1 cellular context compared by ENCODE assay signal in the genomic region with DNA sequence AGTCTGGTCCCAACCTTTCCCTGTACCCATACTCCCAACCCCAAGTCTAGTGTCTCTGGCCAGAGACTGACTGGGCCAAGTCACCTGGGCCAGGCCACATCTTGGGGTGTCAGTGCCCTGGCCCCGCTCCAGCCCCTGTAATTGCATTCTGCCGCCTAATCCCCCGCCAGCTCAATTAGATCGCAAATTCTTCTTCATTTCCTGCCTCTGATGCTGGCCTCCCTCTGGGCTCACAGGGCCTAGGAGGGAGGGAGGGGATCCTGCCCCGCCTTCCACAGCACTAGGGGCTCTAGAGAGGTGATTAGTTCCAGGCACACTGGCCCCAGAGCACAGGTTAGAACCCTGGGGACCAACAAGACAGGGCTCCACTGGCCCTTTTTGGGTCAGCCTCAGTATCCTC.
TF ChIP-seq lines count a peak whose summit lies in the region.

No MANE protein-coding gene starts in this region.

TF ChIP-seq in HepG2, 621 proteins besides CTCF, POLR2A, EP300 and RAD21 (continued from another document):
- TF ChIP-seq, protein P1, sequence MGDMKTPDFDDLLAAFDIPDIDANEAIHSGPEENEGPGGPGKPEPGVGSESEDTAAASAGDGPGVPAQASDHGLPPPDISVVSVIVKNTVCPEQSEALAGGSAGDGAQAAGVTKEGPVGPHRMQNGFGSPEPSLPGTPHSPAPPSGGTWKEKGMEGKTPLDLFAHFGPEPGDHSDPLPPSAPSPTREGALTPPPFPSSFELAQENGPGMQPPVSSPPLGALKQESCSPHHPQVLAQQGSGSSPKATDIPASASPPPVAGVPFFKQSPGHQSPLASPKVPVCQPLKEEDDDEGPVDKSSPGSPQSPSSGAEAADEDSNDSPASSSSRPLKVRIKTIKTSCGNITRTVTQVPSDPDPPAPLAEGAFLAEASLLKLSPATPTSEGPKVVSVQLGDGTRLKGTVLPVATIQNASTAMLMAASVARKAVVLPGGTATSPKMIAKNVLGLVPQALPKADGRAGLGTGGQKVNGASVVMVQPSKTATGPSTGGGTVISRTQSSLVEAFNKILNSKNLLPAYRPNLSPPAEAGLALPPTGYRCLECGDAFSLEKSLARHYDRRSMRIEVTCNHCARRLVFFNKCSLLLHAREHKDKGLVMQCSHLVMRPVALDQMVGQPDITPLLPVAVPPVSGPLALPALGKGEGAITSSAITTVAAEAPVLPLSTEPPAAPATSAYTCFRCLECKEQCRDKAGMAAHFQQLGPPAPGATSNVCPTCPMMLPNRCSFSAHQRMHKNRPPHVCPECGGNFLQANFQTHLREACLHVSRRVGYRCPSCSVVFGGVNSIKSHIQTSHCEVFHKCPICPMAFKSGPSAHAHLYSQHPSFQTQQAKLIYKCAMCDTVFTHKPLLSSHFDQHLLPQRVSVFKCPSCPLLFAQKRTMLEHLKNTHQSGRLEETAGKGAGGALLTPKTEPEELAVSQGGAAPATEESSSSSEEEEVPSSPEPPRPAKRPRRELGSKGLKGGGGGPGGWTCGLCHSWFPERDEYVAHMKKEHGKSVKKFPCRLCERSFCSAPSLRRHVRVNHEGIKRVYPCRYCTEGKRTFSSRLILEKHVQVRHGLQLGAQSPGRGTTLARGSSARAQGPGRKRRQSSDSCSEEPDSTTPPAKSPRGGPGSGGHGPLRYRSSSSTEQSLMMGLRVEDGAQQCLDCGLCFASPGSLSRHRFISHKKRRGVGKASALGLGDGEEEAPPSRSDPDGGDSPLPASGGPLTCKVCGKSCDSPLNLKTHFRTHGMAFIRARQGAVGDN (CRISPR knock-in tag; IDR thresholded peaks at IDR 0.05): peak; percentile 8; the same call in 1 of the 2 replicates
